Comparison of ENCODE assay signal across 1 cellular context in the genomic region with DNA sequence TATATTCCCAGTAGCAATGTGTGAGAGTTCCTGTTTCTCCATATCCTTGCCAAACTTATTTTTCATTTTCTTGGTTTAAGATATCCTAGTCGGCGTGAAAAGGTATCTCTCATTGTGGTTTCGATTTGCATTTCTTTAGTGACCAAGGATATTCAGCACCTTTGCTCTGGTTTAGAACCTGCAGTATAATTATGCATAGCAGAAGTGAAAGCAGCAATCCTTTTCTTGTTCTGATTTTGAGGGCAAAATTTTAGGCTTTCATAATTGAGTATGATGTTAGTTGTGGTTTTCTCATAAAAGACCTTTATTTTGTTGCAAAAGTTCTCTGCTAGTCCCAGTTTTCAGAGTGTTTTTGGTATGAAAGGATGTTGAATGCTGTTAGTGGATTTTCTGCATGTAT.
TF ChIP-seq lines count a peak whose summit lies in the region.

No MANE protein-coding gene starts in this region.

TF ChIP-seq in GM12878, 131 proteins besides CTCF, POLR2A, EP300 and RAD21 (continued from another document):
- no peak for TF ChIP-seq STAT3 (IDR thresholded peaks at IDR 0.05; ENCODE audit: low read depth, low read length)
- no peak for TF ChIP-seq HCFC1 (IDR thresholded peaks at IDR 0.05; ENCODE audit: low read length)
- TF ChIP-seq, protein P1, sequence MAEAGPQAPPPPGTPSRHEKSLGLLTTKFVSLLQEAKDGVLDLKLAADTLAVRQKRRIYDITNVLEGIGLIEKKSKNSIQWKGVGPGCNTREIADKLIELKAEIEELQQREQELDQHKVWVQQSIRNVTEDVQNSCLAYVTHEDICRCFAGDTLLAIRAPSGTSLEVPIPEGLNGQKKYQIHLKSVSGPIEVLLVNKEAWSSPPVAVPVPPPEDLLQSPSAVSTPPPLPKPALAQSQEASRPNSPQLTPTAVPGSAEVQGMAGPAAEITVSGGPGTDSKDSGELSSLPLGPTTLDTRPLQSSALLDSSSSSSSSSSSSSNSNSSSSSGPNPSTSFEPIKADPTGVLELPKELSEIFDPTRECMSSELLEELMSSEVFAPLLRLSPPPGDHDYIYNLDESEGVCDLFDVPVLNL (IDR thresholded peaks at IDR 0.05; ENCODE audit: low read depth, low read length), result no peak
- TF ChIP-seq SIN3A (IDR thresholded peaks at IDR 0.05; ENCODE audit: low read depth, low read length), result no peak
- TF ChIP-seq SREBF2 (IDR thresholded peaks at IDR 0.05; ENCODE audit: low read length), result no peak
- peak; percentile 97 for TF ChIP-seq JUNB (IDR thresholded peaks at IDR 0.05)
- peak; percentile 43 for TF ChIP-seq SP1 (IDR thresholded peaks at IDR 0.05; ENCODE audit: low read depth, low read length)
- TF ChIP-seq CHD1 (IDR thresholded peaks at IDR 0.05; ENCODE audit: low read depth, low read length), result no peak
- no peak for TF ChIP-seq PRDM15 (CRISPR knock-in tag; IDR thresholded peaks at IDR 0.05)
- TF ChIP-seq IKZF2 (IDR thresholded peaks at IDR 0.05), result peak; percentile 97 to 99
